8 cellular contexts compared by ENCODE assay signal in genomic region chr17:40191237-40192208, GRCh38. TPM values are rescaled to one million over a fixed set of nuclear protein-coding genes. Genes with fewer than 3 reads are reported as not detected.
DNase-seq lines count a peak whose midpoint lies in the region; ATAC-seq, FAIRE-seq and TF ChIP-seq lines count a peak whose summit lies in the region.

No MANE protein-coding gene starts in this region.

- TF ChIP-seq CTCF in D721Med (IDR thresholded peaks at IDR 0.05; ENCODE audit: insufficient read depth, missing control alignments) = peak; percentile 90
- peak; percentile 66 for TF ChIP-seq CTCF in kidney (IDR thresholded peaks at IDR 0.05; ENCODE audit: borderline replicate concordance, extremely low read depth, insufficient read depth)

- intact Hi-C loops in kidney (cut with DNase I) = loop anchor here (10.0 kb wide), 1 partner anchor 103 kb away; no protein-coding TSS in a partner anchor

- peak; percentile 71 for ATAC-seq in GM21619 (IDR thresholded peaks at IDR 0.05; ENCODE audit: unreplicated experiment)

- FAIRE-seq in D721Med (lab: Jason Lieb, UNC) (no peak), kidney (lab: Jason Lieb, UNC) (no peak)

- peak overlapping the region; percentile 58 to 70 for H3K4me3 ChIP-seq in kidney (ENCODE audit: low read length in 2 of 2)

- DNase-seq in D721Med (ENCODE audit: insufficient read length, low spot score) (no peak), NCI-H1092 (lab: John Stamatoyannopoulos, UW) (peak; percentile 39), cerebellum (ENCODE audit: low spot score) (peak; percentile 72), kidney (peak; percentile 93), cortex of kidney (lab: John Stamatoyannopoulos, UW) (no peak)
- DNase-seq in activated CD4-positive, CD25-positive, alpha-beta regulatory T cell treated with anti-CD3 and anti-CD28 coated beads, Interleukin-2, amount 50 U/mL, for 16 hours (ENCODE audit: low read depth, low spot score) = peak; percentile 44
- peak; percentile 80 for DNase-seq in stimulated activated CD4-positive, alpha-beta T cell treated with anti-CD3 and anti-CD28 coated beads, Interleukin-15, amount 100 ng/mL, for 24 hours

- no peak overlapping the region for H3K9ac ChIP-seq in kidney (ENCODE audit: low read length in 2 of 2)

- H3K36me3 ChIP-seq in kidney (ENCODE audit: control insufficient read depth in 1 of 2, insufficient read depth in 2 of 2, low read length in 2 of 2) = no peaks in the 10 kb centered on the region

- no peak overlapping the region for H3K27ac ChIP-seq in kidney (ENCODE audit: low read depth in 2 of 2, low read length in 2 of 2)

- no peaks in the 10 kb centered on the region for H3K9me3 ChIP-seq in kidney (ENCODE audit: control insufficient read depth in 1 of 2, low read length in 2 of 2)

- peaks cover 0 to 2% of the 10 kb centered on the region in 2 donors for H3K4me1 ChIP-seq in kidney (ENCODE audit: control insufficient read depth in 1 of 2, insufficient read depth in 1 of 2, low read depth in 1 of 2, low read length in 2 of 2)

RNA-seq across cellular contexts. Expression of gene RAPGEFL1, which starts 14.3 kb away (rescaled TPM):
- total RNA-seq in cerebellum (15.3 TPM), kidney (4.3 TPM)
- 0.99 TPM for polyA plus RNA-seq in kidney (ENCODE audit: insufficient read depth, low read depth, low replicate concordance)

RNA-seq across cellular contexts. Expression of gene WIPF2, which starts 27.6 kb away (rescaled TPM):
- 14.3 TPM for total RNA-seq in cerebellum
- 36.4 TPM for total RNA-seq in kidney
- polyA plus RNA-seq in kidney (ENCODE audit: insufficient read depth, low read depth, low replicate concordance) = 9.9 TPM

RNA-seq across cellular contexts. Expression of gene CASC3, which starts 51.2 kb away (rescaled TPM):
- total RNA-seq in cerebellum (58.4 TPM), kidney (90.8 TPM)
- polyA plus RNA-seq in kidney (ENCODE audit: insufficient read depth, low read depth, low replicate concordance) = 32.2 TPM

Comparison
In these comparisons a context has a peak if more than half of its experiments do, and no peak if none do; other contexts are left out.
1. DNase-seq: peak in NCI-H1092 (single experiment), activated CD4-positive, CD25-positive, alpha-beta regulatory T cell treated with anti-CD3 and anti-CD28 coated beads, Interleukin-2, amount 50 U/mL, for 16 hours (single experiment), cerebellum (single experiment), kidney (single experiment) and stimulated activated CD4-positive, alpha-beta T cell treated with anti-CD3 and anti-CD28 coated beads, Interleukin-15, amount 100 ng/mL, for 24 hours (single experiment); none in D721Med (single experiment) and cortex of kidney (single experiment).